In the genomic region with DNA sequence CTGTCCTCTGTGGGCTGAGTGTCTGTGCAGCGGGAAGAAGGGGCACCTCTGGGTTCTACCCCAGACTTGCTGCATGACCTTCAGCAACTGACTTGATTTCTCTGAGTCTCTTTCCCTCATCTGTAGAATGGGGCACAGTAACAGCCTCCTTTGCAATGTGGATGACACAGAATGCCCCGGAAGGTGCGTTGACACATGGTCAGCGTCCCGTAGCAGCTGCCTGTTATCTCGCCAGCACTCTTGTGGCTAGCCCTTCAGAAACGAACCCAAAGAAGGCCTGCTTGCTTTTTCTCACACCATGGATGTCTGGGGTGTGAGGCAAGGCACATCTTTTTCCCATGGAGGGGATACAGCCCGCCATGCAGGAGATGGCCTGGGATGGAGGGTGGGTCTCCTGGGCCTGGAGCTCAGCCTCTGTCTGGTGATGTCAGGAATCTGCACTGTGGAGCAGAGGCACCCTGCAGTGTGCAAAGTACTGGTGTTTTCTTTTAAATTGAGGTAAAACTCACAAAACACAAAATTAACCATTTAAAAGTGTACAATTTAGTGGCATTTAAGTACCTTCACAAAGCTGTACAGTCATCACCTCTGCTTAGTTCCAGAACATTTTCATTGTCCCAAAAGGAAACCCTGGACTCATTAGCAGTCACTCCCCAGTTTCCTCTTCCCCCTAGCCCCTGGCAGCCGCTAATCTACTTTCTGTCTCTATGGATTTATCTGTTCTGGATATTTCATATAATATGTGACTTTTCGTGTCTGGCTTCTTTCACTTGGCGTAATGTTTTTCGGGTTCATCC, we compare ENCODE assay signal across 1 cellular context.
A peak's percentile ranks its signal among the peaks of the same experiment; 100 is the strongest.
TF ChIP-seq lines count a peak whose summit lies in the region.

No MANE protein-coding gene starts in this region.

TF ChIP-seq in GM12878, 131 proteins besides CTCF, POLR2A, EP300 and RAD21:
- TF ChIP-seq TCF12 (IDR thresholded peaks at IDR 0.05; ENCODE audit: low read depth, low read length) (0 out of 2 replicates have a peak, but pooled peaks have one; percentile 25), BRCA1 (IDR thresholded peaks at IDR 0.05; ENCODE audit: low read depth, low read length) (no peak), TCF3 (IDR thresholded peaks at IDR 0.05; ENCODE audit: borderline replicate concordance, insufficient read depth, low read depth, low read length) (0 out of 2 replicates have a peak, but pooled peaks have one; percentile 11), BACH1 (IDR thresholded peaks at IDR 0.05; ENCODE audit: borderline replicate concordance) (no peak), HDGF (IDR thresholded peaks at IDR 0.05) (no peak), TAF1 (IDR thresholded peaks at IDR 0.05; ENCODE audit: borderline replicate concordance, low read depth, low read length) (no peak), RUNX3 (IDR thresholded peaks at IDR 0.05; ENCODE audit: low read length) (peak; percentile 49), ZSCAN29 (IDR thresholded peaks at IDR 0.05) (no peak), SMARCA5 (IDR thresholded peaks at IDR 0.05) (no peak), ZBED1 (IDR thresholded peaks at IDR 0.05; ENCODE audit: borderline replicate concordance) (no peak), ASH2L (IDR thresholded peaks at IDR 0.05; ENCODE audit: borderline replicate concordance, low read depth) (no peak), REST (IDR thresholded peaks at IDR 0.05; ENCODE audit: low read depth, low read length) (no peak), CREB1 (IDR thresholded peaks at IDR 0.05; ENCODE audit: low read depth) (0 out of 2 replicates have a peak, but pooled peaks have one; percentile 6), POLR2AphosphoS5 (IDR thresholded peaks at IDR 0.05; ENCODE audit: low read length) (no peak)
- TF ChIP-seq, protein P1, sequence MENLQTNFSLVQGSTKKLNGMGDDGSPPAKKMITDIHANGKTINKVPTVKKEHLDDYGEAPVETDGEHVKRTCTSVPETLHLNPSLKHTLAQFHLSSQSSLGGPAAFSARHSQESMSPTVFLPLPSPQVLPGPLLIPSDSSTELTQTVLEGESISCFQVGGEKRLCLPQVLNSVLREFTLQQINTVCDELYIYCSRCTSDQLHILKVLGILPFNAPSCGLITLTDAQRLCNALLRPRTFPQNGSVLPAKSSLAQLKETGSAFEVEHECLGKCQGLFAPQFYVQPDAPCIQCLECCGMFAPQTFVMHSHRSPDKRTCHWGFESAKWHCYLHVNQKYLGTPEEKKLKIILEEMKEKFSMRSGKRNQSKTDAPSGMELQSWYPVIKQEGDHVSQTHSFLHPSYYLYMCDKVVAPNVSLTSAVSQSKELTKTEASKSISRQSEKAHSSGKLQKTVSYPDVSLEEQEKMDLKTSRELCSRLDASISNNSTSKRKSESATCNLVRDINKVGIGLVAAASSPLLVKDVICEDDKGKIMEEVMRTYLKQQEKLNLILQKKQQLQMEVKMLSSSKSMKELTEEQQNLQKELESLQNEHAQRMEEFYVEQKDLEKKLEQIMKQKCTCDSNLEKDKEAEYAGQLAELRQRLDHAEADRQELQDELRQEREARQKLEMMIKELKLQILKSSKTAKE (IDR thresholded peaks at IDR 0.05; ENCODE audit: low read depth, poor library complexity, severe bottlenecking) = no peak
- TF ChIP-seq, protein P2, sequence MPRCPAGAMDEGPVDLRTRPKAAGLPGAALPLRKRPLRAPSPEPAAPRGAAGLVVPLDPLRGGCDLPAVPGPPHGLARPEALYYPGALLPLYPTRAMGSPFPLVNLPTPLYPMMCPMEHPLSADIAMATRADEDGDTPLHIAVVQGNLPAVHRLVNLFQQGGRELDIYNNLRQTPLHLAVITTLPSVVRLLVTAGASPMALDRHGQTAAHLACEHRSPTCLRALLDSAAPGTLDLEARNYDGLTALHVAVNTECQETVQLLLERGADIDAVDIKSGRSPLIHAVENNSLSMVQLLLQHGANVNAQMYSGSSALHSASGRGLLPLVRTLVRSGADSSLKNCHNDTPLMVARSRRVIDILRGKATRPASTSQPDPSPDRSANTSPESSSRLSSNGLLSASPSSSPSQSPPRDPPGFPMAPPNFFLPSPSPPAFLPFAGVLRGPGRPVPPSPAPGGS (IDR thresholded peaks at IDR 0.05; ENCODE audit: borderline replicate concordance, insufficient read depth, low read depth, low read length, poor library complexity, severe bottlenecking) = no peak
- TF ChIP-seq, protein P3, sequence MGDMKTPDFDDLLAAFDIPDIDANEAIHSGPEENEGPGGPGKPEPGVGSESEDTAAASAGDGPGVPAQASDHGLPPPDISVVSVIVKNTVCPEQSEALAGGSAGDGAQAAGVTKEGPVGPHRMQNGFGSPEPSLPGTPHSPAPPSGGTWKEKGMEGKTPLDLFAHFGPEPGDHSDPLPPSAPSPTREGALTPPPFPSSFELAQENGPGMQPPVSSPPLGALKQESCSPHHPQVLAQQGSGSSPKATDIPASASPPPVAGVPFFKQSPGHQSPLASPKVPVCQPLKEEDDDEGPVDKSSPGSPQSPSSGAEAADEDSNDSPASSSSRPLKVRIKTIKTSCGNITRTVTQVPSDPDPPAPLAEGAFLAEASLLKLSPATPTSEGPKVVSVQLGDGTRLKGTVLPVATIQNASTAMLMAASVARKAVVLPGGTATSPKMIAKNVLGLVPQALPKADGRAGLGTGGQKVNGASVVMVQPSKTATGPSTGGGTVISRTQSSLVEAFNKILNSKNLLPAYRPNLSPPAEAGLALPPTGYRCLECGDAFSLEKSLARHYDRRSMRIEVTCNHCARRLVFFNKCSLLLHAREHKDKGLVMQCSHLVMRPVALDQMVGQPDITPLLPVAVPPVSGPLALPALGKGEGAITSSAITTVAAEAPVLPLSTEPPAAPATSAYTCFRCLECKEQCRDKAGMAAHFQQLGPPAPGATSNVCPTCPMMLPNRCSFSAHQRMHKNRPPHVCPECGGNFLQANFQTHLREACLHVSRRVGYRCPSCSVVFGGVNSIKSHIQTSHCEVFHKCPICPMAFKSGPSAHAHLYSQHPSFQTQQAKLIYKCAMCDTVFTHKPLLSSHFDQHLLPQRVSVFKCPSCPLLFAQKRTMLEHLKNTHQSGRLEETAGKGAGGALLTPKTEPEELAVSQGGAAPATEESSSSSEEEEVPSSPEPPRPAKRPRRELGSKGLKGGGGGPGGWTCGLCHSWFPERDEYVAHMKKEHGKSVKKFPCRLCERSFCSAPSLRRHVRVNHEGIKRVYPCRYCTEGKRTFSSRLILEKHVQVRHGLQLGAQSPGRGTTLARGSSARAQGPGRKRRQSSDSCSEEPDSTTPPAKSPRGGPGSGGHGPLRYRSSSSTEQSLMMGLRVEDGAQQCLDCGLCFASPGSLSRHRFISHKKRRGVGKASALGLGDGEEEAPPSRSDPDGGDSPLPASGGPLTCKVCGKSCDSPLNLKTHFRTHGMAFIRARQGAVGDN (IDR thresholded peaks at IDR 0.05) = 0 out of 2 replicates have a peak, but pooled peaks have one; percentile 38
